Comparison of ENCODE assay signal across 8 cellular contexts in the genomic region with DNA sequence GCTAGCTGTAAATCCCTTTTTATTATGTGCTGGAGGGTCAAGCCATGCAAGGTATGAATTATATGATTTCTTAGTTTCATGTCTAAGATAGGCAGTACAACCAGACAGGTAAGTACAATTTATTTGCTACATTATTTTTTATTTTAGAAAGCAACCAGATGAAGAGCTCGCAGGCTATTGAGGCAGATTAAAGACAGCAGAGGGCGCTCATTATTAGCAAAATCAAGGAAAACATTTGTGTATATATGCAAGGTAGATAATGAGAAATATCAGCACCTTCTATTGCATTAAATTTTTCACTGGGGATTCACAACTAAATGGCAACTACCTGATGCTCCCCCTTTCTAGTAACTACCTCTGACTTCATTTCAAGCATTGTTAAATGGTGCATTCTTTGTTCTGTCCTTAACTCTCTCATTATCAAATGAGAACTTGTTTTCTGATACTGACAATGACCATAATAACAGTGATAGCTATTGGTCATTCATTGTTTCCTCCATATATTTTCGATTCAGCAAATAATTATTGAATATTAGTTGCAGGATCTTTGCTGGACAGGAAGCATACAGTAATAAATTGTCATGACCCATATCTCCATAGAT. TPM values are rescaled to one million over a fixed set of nuclear protein-coding genes. Genes with fewer than 3 reads are reported as not detected.
A peak's percentile ranks its signal among the peaks of the same experiment; 100 is the strongest.
DNase-seq lines count a peak whose midpoint lies in the region; ATAC-seq lines count a peak whose summit lies in the region.

No MANE protein-coding gene starts in this region.

- H3K14ac ChIP-seq in mesenchymal stem cell (ENCODE audit: low read length in 2 of 2) = no peak overlapping the region

- no peak overlapping the region for H2BK120ac ChIP-seq in mesenchymal stem cell (ENCODE audit: low read depth, low read length)

- H3K27ac Mint-ChIP-seq in stimulated activated naive B cell treated with anti-CD40 and anti-IgM and Interleukin-4, amounts not matched to agents 10 μg/mL and 1 μg/mL and 100 μg/mL, for 72 hours = no peak overlapping the region

- no peak overlapping the region for H3K18ac ChIP-seq in mesenchymal stem cell (ENCODE audit: low read depth in 1 of 2, low read length in 2 of 2)

- no peak overlapping the region for H3K4me3 Mint-ChIP-seq in stimulated activated naive B cell treated with anti-CD40 and anti-IgM and Interleukin-4, amounts not matched to agents 10 μg/mL and 1 μg/mL and 100 μg/mL, for 72 hours

- H3K27ac ChIP-seq in mesenchymal stem cell (ENCODE audit: low read length, poor library complexity, severe bottlenecking) = no peak overlapping the region

- no peak overlapping the region for H2AFZ ChIP-seq in mesenchymal stem cell (ENCODE audit: low read depth, low read length)

- no peaks in the 10 kb centered on the region for H3K36me3 ChIP-seq in mesenchymal stem cell (ENCODE audit: control insufficient read depth in 1 of 2, insufficient read depth in 2 of 2, low read depth in 1 of 2, low read length in 2 of 2)

- no peak overlapping the region for H2BK15ac ChIP-seq in mesenchymal stem cell (ENCODE audit: low read depth, poor library complexity, severe bottlenecking)

- peak; percentile 36 for DNase-seq in NCI-H2171 treated with DMSO at 0.1 percent for 48 hours (lab: John Stamatoyannopoulos, UW)
- DNase-seq in T47D (ENCODE audit: low read depth in 1 of 2, low spot score in 1 of 2) = peak; percentile 28 to 66
- peak; percentile 34 for DNase-seq in mesenchymal stem cell
- DNase-seq in stimulated activated naive B cell treated with anti-CD40 and anti-IgM and Interleukin-4, amounts not matched to agents 10 μg/mL and 1 μg/mL and 100 μg/mL, for 72 hours = no peak

- H3K4me1 Mint-ChIP-seq in stimulated activated naive B cell treated with anti-CD40 and anti-IgM and Interleukin-4, amounts not matched to agents 10 μg/mL and 1 μg/mL and 100 μg/mL, for 72 hours = no peaks in the 10 kb centered on the region

- no peak overlapping the region for H3K4me2 ChIP-seq in mesenchymal stem cell (ENCODE audit: low read length, poor library complexity, severe bottlenecking)

- no peak overlapping the region for H2AK5ac ChIP-seq in mesenchymal stem cell (ENCODE audit: low read length, severe bottlenecking)

- WGBS in mesenchymal stem cell = no CpG with 5 or more reads among the region's 3 CpGs

- ATAC-seq in GM18868 (IDR thresholded peaks at IDR 0.05; ENCODE audit: unreplicated experiment) (peak; percentile 58), GM19397 (IDR thresholded peaks at IDR 0.05; ENCODE audit: unreplicated experiment) (no peak), GM19035 (IDR thresholded peaks at IDR 0.05; ENCODE audit: unreplicated experiment) (no peak), HG03439 (IDR thresholded peaks at IDR 0.05; ENCODE audit: unreplicated experiment) (no peak)
- no peak for ATAC-seq in stimulated activated naive B cell treated with anti-CD40 and anti-IgM and Interleukin-4, amounts not matched to agents 10 μg/mL and 1 μg/mL and 100 μg/mL, for 72 hours (replicated peaks)

- no peaks in the 10 kb centered on the region for H3K79me1 ChIP-seq in mesenchymal stem cell (replicated peaks; ENCODE audit: low read length, poor library complexity, severe bottlenecking)

- H4K8ac ChIP-seq in mesenchymal stem cell (ENCODE audit: low read length) = no peak overlapping the region

- H3K9me3 ChIP-seq in mesenchymal stem cell (ENCODE audit: control insufficient read depth, low read length) = no peaks in the 10 kb centered on the region

- peaks cover 6 to 15% of the 10 kb centered on the region in 2 donors for H3K27me3 Mint-ChIP-seq in stimulated activated naive B cell treated with anti-CD40 and anti-IgM and Interleukin-4, amounts not matched to agents 10 μg/mL and 1 μg/mL and 100 μg/mL, for 72 hours

- no peak overlapping the region for H2BK12ac ChIP-seq in mesenchymal stem cell (ENCODE audit: low read length in 2 of 2)

- H3K36me3 Mint-ChIP-seq in stimulated activated naive B cell treated with anti-CD40 and anti-IgM and Interleukin-4, amounts not matched to agents 10 μg/mL and 1 μg/mL and 100 μg/mL, for 72 hours = no peaks in the 10 kb centered on the region

- H3K4me3 ChIP-seq in mesenchymal stem cell (ENCODE audit: insufficient read depth in 1 of 2, low read depth in 1 of 2, low read length in 2 of 2) = no peak overlapping the region

- H3K4ac ChIP-seq in mesenchymal stem cell (ENCODE audit: low read depth in 1 of 2, low read length in 2 of 2) = no peak overlapping the region

- no peak overlapping the region for H3K23ac ChIP-seq in mesenchymal stem cell (ENCODE audit: low read length in 2 of 2)

- peaks cover 4 to 27% of the 10 kb centered on the region in 2 experiments for H3K27me3 ChIP-seq in mesenchymal stem cell (ENCODE audit: control insufficient read depth in 1 of 2, insufficient read depth in 1 of 2, low read length in 2 of 2)

- no peak overlapping the region for H4K91ac ChIP-seq in mesenchymal stem cell (ENCODE audit: low read length)

- no peak overlapping the region for H2BK5ac ChIP-seq in mesenchymal stem cell (ENCODE audit: low read depth, low read length, poor library complexity, severe bottlenecking)

- in situ Hi-C loops in T47D (cut with HindIII; ENCODE audit: low pct_unique_long_range_greater_than_20kb, low sequenced_read_pairs) = no loop called here

- H3K4me1 ChIP-seq in mesenchymal stem cell (ENCODE audit: control insufficient read depth, insufficient read depth, low read depth, low read length) = no peaks in the 10 kb centered on the region

- H3K9me3 Mint-ChIP-seq in stimulated activated naive B cell treated with anti-CD40 and anti-IgM and Interleukin-4, amounts not matched to agents 10 μg/mL and 1 μg/mL and 100 μg/mL, for 72 hours = no peaks in the 10 kb centered on the region

- no peak overlapping the region for H3K9ac ChIP-seq in mesenchymal stem cell (ENCODE audit: low read length)

RNA-seq across cellular contexts. Expression of a gene that starts 8.6 kb away (rescaled TPM):
- polyA plus RNA-seq in mesenchymal stem cell (2013, experiment 1 of 2) = not detected
- polyA plus RNA-seq in mesenchymal stem cell (2013, experiment 2 of 2) = not detected

RNA-seq across cellular contexts. Expression of a gene that starts 19.2 kb away (rescaled TPM):
- polyA plus RNA-seq in mesenchymal stem cell (2013, experiment 1 of 2) = not detected
- polyA plus RNA-seq in mesenchymal stem cell (2013, experiment 2 of 2) = not detected

RNA-seq across cellular contexts. Expression of a gene that starts 55.7 kb away (rescaled TPM):
- not detected for polyA plus RNA-seq in mesenchymal stem cell (2013, experiment 1 of 2)
- polyA plus RNA-seq in mesenchymal stem cell (2013, experiment 2 of 2) = not detected
